1 cellular context compared by ENCODE assay signal in the genomic region with DNA sequence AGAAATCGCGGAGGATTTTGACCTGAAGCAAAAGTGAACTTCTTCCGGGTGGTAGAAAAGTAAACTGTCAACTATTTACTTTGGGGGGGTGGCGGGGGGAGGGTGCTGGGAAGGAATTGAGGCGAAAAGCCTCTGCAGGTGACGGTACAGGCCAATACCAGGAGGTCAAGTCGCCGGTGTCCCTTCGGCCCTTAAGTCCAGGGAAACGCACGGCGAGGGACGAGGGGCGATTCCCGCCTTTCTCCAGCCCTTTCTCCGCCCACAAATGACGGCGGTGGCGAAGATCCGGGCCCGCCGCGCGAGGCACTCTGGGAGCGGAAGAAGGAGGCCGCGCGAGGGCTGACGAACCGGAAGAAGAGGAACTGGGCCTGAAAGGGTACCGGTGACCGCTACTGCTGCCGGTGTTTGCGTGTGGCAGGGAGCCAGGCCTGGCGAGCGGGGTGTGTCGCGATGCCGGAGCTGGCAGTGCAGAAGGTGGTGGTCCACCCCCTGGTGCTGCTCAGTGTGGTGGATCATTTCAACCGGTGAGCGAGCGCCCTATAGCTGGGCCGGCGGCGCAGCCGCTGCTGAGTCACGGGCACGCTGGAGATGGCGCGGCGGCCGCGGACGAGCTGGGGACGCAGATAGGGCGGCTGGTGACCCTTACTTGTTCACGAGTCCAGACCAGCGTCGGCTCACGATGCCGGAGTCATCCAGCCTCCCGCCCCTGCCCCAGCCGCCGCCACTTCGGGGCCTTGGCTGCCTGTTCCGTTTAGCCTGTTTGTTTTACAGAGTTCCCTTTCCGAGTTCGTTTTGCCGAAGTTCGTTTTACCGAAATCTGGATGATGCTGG.
TF ChIP-seq lines count a peak whose summit lies in the region.

Gene PSMD7 (plus strand): TSS at position 350 of the 831 bp plus-strand sequence. CDS start 101 bp downstream, at position 451.

TF ChIP-seq in K562, 482 proteins besides CTCF, POLR2A, EP300 and RAD21 (continued from another document and continues in another):
- TF ChIP-seq FOXM1 (IDR thresholded peaks at IDR 0.05; ENCODE audit: low read depth) (peak; percentile 47), FOXM1 (CRISPR knock-in tag; IDR thresholded peaks at IDR 0.05; ENCODE audit: low read depth) (no peak), SMARCA4 (IDR thresholded peaks at IDR 0.05) (peak; percentile 30; the same call in 1 of the 2 replicates), SREBF2 (CRISPR knock-in tag; IDR thresholded peaks at IDR 0.05) (peak; percentile 68; the same call in 1 of the 2 replicates), MIER1 (IDR thresholded peaks at IDR 0.05; ENCODE audit: low read depth) (no peak), GABPB1 (CRISPR knock-in tag; IDR thresholded peaks at IDR 0.05) (peak; percentile 94), NRF1 (conservative IDR thresholded peaks at IDR 0.05 in 1 of 2, IDR thresholded peaks at IDR 0.05 in 1 of 2) (peak; percentile 76 to 80), ZNF583 (CRISPR knock-in tag; IDR thresholded peaks at IDR 0.05) (0 out of 2 replicates have a peak, but pooled peaks have one; percentile 45), SPI1 (IDR thresholded peaks at IDR 0.05; ENCODE audit: borderline replicate concordance, low read depth, low read length) (peak; percentile 79), CEBPB (tag; IDR thresholded peaks at IDR 0.05) (no peak), YY1 (IDR thresholded peaks at IDR 0.05; ENCODE audit: borderline replicate concordance in 1 of 3, control insufficient read depth in 1 of 3, extremely low read depth in 1 of 3, insufficient read depth in 3 of 3, insufficient read length in 1 of 3, insufficient replicate concordance in 2 of 3, low read depth in 1 of 3, low read length in 2 of 3) (peak in 2 of 3 experiments; percentile 62 to 69), SAFB2 (IDR thresholded peaks at IDR 0.05; ENCODE audit: borderline replicate concordance, low read depth, low read length, severe bottlenecking) (no peak), NFIC (IDR thresholded peaks at IDR 0.05) (peak; percentile 89), CAMTA2 (CRISPR knock-in tag; conservative IDR thresholded peaks at IDR 0.05) (no peak), TFAP4 (CRISPR knock-in tag; IDR thresholded peaks at IDR 0.05; ENCODE audit: borderline replicate concordance) (peak; percentile 87; the same call in 1 of the 2 replicates), MECOM (CRISPR knock-in tag; IDR thresholded peaks at IDR 0.05) (no peak), PTTG1 (tag; IDR thresholded peaks at IDR 0.05; ENCODE audit: low read depth) (no peak), SIN3B (IDR thresholded peaks at IDR 0.05; ENCODE audit: low read depth) (peak; percentile 91), ZNF766 (CRISPR knock-in tag; conservative IDR thresholded peaks at IDR 0.05) (peak; percentile 68; the same call in 1 of the 2 replicates), NFIX (CRISPR knock-in tag; IDR thresholded peaks at IDR 0.05; ENCODE audit: low read depth) (no peak), SMAD1 (IDR thresholded peaks at IDR 0.05; ENCODE audit: low read depth, low read length, partially characterized antibody) (peak; percentile 84), DNMT1 (IDR thresholded peaks at IDR 0.05) (no peak), TGIF2 (CRISPR knock-in tag; IDR thresholded peaks at IDR 0.05) (0 out of 2 replicates have a peak, but pooled peaks have one; percentile 38), KHSRP (IDR thresholded peaks at IDR 0.05) (no peak), PURB (CRISPR knock-in tag; IDR thresholded peaks at IDR 0.05; ENCODE audit: low read depth) (no peak), HLTF (IDR thresholded peaks at IDR 0.05) (no peak), PHF20 (IDR thresholded peaks at IDR 0.05; ENCODE audit: partially characterized antibody) (peak; percentile 94), BCL6 (CRISPR knock-in tag; IDR thresholded peaks at IDR 0.05) (no peak), ELF2 (CRISPR knock-in tag; IDR thresholded peaks at IDR 0.05) (peak; percentile 76), ERF (CRISPR knock-in tag; IDR thresholded peaks at IDR 0.05) (peak; percentile 73; the same call in 1 of the 2 replicates), PHF8 (IDR thresholded peaks at IDR 0.05; ENCODE audit: borderline replicate concordance, low read length) (peak; percentile 99), BACH1 (tag; IDR thresholded peaks at IDR 0.05) (peak; percentile 73), SRF (CRISPR knock-in tag; IDR thresholded peaks at IDR 0.05) (peak in 1 of 2 experiments; percentile 40; a peak in 1 of 4 replicates), FOXA3 (CRISPR knock-in tag; conservative IDR thresholded peaks at IDR 0.05 in 1 of 2, IDR thresholded peaks at IDR 0.05 in 1 of 2) (peak; percentile 92), STAT6 (CRISPR knock-in tag; IDR thresholded peaks at IDR 0.05) (peak; percentile 84; the same call in 1 of the 2 replicates), PML (IDR thresholded peaks at IDR 0.05; ENCODE audit: low read length) (peak; percentile 39; the same call in 1 of the 2 replicates), HMGN3 (IDR thresholded peaks at IDR 0.05; ENCODE audit: borderline replicate concordance, extremely low read depth, insufficient read length, low read depth, low read length) (peak; percentile 65), HNRNPL (IDR thresholded peaks at IDR 0.05; ENCODE audit: low read depth, low read length) (0 out of 2 replicates have a peak, but pooled peaks have one; percentile 62), NEUROD1 (IDR thresholded peaks at IDR 0.05; ENCODE audit: borderline replicate concordance, low read depth, low read length, partially characterized antibody) (no peak), TCFL5 (CRISPR knock-in tag; conservative IDR thresholded peaks at IDR 0.05) (no peak)
- TF ChIP-seq, protein P1, sequence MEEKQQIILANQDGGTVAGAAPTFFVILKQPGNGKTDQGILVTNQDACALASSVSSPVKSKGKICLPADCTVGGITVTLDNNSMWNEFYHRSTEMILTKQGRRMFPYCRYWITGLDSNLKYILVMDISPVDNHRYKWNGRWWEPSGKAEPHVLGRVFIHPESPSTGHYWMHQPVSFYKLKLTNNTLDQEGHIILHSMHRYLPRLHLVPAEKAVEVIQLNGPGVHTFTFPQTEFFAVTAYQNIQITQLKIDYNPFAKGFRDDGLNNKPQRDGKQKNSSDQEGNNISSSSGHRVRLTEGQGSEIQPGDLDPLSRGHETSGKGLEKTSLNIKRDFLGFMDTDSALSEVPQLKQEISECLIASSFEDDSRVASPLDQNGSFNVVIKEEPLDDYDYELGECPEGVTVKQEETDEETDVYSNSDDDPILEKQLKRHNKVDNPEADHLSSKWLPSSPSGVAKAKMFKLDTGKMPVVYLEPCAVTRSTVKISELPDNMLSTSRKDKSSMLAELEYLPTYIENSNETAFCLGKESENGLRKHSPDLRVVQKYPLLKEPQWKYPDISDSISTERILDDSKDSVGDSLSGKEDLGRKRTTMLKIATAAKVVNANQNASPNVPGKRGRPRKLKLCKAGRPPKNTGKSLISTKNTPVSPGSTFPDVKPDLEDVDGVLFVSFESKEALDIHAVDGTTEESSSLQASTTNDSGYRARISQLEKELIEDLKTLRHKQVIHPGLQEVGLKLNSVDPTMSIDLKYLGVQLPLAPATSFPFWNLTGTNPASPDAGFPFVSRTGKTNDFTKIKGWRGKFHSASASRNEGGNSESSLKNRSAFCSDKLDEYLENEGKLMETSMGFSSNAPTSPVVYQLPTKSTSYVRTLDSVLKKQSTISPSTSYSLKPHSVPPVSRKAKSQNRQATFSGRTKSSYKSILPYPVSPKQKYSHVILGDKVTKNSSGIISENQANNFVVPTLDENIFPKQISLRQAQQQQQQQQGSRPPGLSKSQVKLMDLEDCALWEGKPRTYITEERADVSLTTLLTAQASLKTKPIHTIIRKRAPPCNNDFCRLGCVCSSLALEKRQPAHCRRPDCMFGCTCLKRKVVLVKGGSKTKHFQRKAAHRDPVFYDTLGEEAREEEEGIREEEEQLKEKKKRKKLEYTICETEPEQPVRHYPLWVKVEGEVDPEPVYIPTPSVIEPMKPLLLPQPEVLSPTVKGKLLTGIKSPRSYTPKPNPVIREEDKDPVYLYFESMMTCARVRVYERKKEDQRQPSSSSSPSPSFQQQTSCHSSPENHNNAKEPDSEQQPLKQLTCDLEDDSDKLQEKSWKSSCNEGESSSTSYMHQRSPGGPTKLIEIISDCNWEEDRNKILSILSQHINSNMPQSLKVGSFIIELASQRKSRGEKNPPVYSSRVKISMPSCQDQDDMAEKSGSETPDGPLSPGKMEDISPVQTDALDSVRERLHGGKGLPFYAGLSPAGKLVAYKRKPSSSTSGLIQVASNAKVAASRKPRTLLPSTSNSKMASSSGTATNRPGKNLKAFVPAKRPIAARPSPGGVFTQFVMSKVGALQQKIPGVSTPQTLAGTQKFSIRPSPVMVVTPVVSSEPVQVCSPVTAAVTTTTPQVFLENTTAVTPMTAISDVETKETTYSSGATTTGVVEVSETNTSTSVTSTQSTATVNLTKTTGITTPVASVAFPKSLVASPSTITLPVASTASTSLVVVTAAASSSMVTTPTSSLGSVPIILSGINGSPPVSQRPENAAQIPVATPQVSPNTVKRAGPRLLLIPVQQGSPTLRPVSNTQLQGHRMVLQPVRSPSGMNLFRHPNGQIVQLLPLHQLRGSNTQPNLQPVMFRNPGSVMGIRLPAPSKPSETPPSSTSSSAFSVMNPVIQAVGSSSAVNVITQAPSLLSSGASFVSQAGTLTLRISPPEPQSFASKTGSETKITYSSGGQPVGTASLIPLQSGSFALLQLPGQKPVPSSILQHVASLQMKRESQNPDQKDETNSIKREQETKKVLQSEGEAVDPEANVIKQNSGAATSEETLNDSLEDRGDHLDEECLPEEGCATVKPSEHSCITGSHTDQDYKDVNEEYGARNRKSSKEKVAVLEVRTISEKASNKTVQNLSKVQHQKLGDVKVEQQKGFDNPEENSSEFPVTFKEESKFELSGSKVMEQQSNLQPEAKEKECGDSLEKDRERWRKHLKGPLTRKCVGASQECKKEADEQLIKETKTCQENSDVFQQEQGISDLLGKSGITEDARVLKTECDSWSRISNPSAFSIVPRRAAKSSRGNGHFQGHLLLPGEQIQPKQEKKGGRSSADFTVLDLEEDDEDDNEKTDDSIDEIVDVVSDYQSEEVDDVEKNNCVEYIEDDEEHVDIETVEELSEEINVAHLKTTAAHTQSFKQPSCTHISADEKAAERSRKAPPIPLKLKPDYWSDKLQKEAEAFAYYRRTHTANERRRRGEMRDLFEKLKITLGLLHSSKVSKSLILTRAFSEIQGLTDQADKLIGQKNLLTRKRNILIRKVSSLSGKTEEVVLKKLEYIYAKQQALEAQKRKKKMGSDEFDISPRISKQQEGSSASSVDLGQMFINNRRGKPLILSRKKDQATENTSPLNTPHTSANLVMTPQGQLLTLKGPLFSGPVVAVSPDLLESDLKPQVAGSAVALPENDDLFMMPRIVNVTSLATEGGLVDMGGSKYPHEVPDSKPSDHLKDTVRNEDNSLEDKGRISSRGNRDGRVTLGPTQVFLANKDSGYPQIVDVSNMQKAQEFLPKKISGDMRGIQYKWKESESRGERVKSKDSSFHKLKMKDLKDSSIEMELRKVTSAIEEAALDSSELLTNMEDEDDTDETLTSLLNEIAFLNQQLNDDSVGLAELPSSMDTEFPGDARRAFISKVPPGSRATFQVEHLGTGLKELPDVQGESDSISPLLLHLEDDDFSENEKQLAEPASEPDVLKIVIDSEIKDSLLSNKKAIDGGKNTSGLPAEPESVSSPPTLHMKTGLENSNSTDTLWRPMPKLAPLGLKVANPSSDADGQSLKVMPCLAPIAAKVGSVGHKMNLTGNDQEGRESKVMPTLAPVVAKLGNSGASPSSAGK (IDR thresholded peaks at IDR 0.05) = peak; percentile 98
- TF ChIP-seq, protein P2, sequence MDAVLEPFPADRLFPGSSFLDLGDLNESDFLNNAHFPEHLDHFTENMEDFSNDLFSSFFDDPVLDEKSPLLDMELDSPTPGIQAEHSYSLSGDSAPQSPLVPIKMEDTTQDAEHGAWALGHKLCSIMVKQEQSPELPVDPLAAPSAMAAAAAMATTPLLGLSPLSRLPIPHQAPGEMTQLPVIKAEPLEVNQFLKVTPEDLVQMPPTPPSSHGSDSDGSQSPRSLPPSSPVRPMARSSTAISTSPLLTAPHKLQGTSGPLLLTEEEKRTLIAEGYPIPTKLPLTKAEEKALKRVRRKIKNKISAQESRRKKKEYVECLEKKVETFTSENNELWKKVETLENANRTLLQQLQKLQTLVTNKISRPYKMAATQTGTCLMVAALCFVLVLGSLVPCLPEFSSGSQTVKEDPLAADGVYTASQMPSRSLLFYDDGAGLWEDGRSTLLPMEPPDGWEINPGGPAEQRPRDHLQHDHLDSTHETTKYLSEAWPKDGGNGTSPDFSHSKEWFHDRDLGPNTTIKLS (IDR thresholded peaks at IDR 0.05; ENCODE audit: borderline replicate concordance, low read depth) = peak; percentile 69
- TF ChIP-seq, protein P3, sequence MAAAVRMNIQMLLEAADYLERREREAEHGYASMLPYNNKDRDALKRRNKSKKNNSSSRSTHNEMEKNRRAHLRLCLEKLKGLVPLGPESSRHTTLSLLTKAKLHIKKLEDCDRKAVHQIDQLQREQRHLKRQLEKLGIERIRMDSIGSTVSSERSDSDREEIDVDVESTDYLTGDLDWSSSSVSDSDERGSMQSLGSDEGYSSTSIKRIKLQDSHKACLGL (CRISPR knock-in tag; IDR thresholded peaks at IDR 0.05; ENCODE audit: borderline replicate concordance, poor library complexity, severe bottlenecking) = peak; percentile 25
- TF ChIP-seq, protein P4, sequence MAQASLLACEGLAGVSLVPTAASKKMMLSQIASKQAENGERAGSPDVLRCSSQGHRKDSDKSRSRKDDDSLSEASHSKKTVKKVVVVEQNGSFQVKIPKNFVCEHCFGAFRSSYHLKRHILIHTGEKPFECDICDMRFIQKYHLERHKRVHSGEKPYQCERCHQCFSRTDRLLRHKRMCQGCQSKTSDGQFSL (CRISPR knock-in tag; IDR thresholded peaks at IDR 0.05) = peak; percentile 94
- TF ChIP-seq, protein P4 (tag; IDR thresholded peaks at IDR 0.05) = peak in 1 of 2 experiments; percentile 80; a peak in 2 of 4 replicates
